Comparison of ENCODE assay signal across 1 cellular context in the genomic region with DNA sequence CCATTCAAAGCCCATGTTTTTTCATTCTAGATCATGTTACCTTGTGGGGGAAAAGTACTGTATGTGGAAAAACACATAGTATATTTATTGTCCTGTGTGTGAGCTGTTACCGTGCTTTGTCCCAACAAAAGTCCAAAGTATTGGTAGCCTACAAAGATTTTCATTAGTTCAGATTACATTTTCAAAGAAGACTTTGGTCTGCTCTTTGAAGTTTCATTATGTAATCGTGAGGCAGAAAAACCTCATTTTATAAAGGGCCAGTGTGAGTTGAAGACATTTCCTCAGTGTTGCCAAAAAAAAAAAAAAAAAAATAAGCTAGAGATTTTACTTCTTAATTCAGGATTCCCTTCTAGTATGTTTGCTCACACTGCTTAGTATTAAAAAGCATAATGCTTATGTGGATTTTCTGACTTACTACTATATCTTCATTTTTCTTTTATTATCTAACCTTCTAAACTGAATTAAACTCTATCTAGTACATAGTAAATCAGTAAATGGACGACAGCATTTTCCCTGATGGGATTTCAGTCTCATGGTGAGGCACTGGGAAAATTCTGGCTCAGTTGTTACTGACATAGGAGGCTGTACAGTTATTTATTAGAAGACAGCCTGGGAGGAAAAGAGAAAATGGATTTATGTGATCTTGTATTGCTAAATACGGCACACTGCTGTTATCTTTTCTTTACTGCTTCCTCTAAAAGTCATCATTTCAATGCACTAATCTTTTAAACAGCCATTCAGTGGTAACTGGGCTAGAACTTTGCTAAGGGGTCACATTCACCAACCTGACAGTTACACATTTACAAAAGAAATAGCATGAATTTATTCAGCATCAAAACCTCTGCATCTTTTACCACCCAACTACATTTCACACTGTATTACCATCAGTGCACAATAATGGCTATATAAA.
TF ChIP-seq lines count a peak whose summit lies in the region.

No MANE protein-coding gene starts in this region.

TF ChIP-seq in HepG2, 621 proteins besides CTCF, POLR2A, EP300 and RAD21 (continued from another document):
- peak; percentile 52; the same call in 1 of the 2 replicates for TF ChIP-seq ZBTB43 (CRISPR knock-in tag; conservative IDR thresholded peaks at IDR 0.05)
- TF ChIP-seq RFXANK (CRISPR knock-in tag; IDR thresholded peaks at IDR 0.05): no peak
- TF ChIP-seq, protein P1, sequence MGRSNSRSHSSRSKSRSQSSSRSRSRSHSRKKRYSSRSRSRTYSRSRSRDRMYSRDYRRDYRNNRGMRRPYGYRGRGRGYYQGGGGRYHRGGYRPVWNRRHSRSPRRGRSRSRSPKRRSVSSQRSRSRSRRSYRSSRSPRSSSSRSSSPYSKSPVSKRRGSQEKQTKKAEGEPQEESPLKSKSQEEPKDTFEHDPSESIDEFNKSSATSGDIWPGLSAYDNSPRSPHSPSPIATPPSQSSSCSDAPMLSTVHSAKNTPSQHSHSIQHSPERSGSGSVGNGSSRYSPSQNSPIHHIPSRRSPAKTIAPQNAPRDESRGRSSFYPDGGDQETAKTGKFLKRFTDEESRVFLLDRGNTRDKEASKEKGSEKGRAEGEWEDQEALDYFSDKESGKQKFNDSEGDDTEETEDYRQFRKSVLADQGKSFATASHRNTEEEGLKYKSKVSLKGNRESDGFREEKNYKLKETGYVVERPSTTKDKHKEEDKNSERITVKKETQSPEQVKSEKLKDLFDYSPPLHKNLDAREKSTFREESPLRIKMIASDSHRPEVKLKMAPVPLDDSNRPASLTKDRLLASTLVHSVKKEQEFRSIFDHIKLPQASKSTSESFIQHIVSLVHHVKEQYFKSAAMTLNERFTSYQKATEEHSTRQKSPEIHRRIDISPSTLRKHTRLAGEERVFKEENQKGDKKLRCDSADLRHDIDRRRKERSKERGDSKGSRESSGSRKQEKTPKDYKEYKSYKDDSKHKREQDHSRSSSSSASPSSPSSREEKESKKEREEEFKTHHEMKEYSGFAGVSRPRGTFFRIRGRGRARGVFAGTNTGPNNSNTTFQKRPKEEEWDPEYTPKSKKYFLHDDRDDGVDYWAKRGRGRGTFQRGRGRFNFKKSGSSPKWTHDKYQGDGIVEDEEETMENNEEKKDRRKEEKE (IDR thresholded peaks at IDR 0.05): no peak
- no peak for TF ChIP-seq ZBTB7B (CRISPR knock-in tag; IDR thresholded peaks at IDR 0.05)
- peak; percentile 83 for TF ChIP-seq RCOR2 (CRISPR knock-in tag; IDR thresholded peaks at IDR 0.05)
- no peak for TF ChIP-seq ZBTB8A (CRISPR knock-in tag; IDR thresholded peaks at IDR 0.05; ENCODE audit: borderline replicate concordance, low read depth)
- no peak for TF ChIP-seq PBX2 (CRISPR knock-in tag; IDR thresholded peaks at IDR 0.05)
- TF ChIP-seq ATF2 (CRISPR knock-in tag; IDR thresholded peaks at IDR 0.05): 0 out of 2 replicates have a peak, but pooled peaks have one; percentile 20
